14 cellular contexts compared by ENCODE assay signal in genomic region chrX:13082286-13083065, GRCh38. TPM values are rescaled to one million over a fixed set of nuclear protein-coding genes. Genes with fewer than 3 reads are reported as not detected.
DNase-seq lines count a peak whose midpoint lies in the region; ATAC-seq, FAIRE-seq and TF ChIP-seq lines count a peak whose summit lies in the region.
"Had no signal": no experiment of that assay in that cellular context is flagged by ENCODE, and none has a peak within 500 bp of the region (broad histone marks: within the 10 kb centered on the region; RNA-seq: fewer than 3 reads in every experiment).

No MANE protein-coding gene starts in this region.

- peak; percentile 9 for FAIRE-seq in keratinocyte (lab: Jason Lieb, UNC)

- H4K20me1 ChIP-seq in keratinocyte (ENCODE audit: control insufficient read depth, extremely low read depth, insufficient read depth, low read length), result no peaks in the 10 kb centered on the region

- peaks cover 48% of the 10 kb centered on the region for H3K4me1 Mint-ChIP-seq in T-helper 17 cell

- ATAC-seq in right cardiac atrium (no peak), T-helper 17 cell (peak; percentile 57), psoas muscle (no peak)

- H3K4me1 ChIP-seq in right cardiac atrium (ENCODE audit: control insufficient read depth, insufficient read depth, low read length), result peaks cover 3% of the 10 kb centered on the region
- no peaks in the 10 kb centered on the region for H3K4me1 ChIP-seq in right atrium auricular region
- peaks cover 4% of the 10 kb centered on the region for H3K4me1 ChIP-seq in keratinocyte (ENCODE audit: control insufficient read depth, extremely low read depth, insufficient read depth, low read length)
- peaks cover 0 to 31% (median 6%) of the 10 kb centered on the region in 4 donors for H3K4me1 ChIP-seq in tibial nerve
- H3K4me1 ChIP-seq in psoas muscle, result no peaks in the 10 kb centered on the region
- H3K4me1 ChIP-seq: uterus had no signal

- H3K4me3 ChIP-seq in right cardiac atrium (ENCODE audit: low read length) (no peak overlapping the region), right atrium auricular region (no peak overlapping the region), keratinocyte (ENCODE audit: control insufficient read depth in 2 of 3, extremely low read depth in 1 of 3, insufficient read depth in 2 of 3, low read depth in 1 of 3, low read length in 3 of 3) (no peak overlapping the region), tibial nerve (no peak overlapping the region), psoas muscle (no peak overlapping the region)
- H3K4me3 ChIP-seq: ascending aorta, uterus had no signal

- no peaks in the 10 kb centered on the region for H3K9me1 ChIP-seq in keratinocyte (ENCODE audit: control insufficient read depth, extremely low read depth, insufficient read depth, low read length)

- no peak overlapping the region for H2AFZ ChIP-seq in keratinocyte (ENCODE audit: control insufficient read depth, low read length)

- dilution Hi-C loops in keratinocyte (cut with MboI; ENCODE audit: extremely low pct_ligation_motif_present, low sequenced_read_pairs), result no loop called here

- DNase-seq in right cardiac atrium (no peak), right atrium auricular region (ENCODE audit: low spot score) (no peak), T-helper 17 cell (peak in 1 of 3 donors; percentile 8), keratinocyte (ENCODE audit: low read depth, low spot score) (no peak), tibial nerve (ENCODE audit: low spot score in 2 of 2) (no peak), DMS53 treated with DMSO at 0.1 percent for 48 hours (lab: John Stamatoyannopoulos, UW; ENCODE audit: unreplicated experiment) (no peak), hippocampal formation (lab: John Stamatoyannopoulos, UW) (no peak), psoas muscle (no peak)
- DNase-seq: NCI-H187 treated with DMSO at 0.1 percent for 48 hours, posterior cingulate gyrus, uterus had no signal

- H3K9me3 ChIP-seq in right cardiac atrium (ENCODE audit: control insufficient read depth, low read length) (no peaks in the 10 kb centered on the region), right atrium auricular region (no peaks in the 10 kb centered on the region), T-helper 17 cell (ENCODE audit: control insufficient read depth, low read length, poor library complexity, severe bottlenecking) (no peaks in the 10 kb centered on the region), keratinocyte (ENCODE audit: control insufficient read depth, low read depth, low read length) (no peaks in the 10 kb centered on the region), tibial nerve (no peaks in the 10 kb centered on the region), psoas muscle (no peaks in the 10 kb centered on the region)
- H3K9me3 ChIP-seq: ascending aorta, uterus had no signal

- H3K36me3 ChIP-seq in right atrium auricular region, result no peaks in the 10 kb centered on the region
- no peaks in the 10 kb centered on the region for H3K36me3 ChIP-seq in keratinocyte (ENCODE audit: control insufficient read depth in 2 of 2, extremely low read depth in 1 of 2, insufficient read depth in 2 of 2, low read length in 2 of 2)
- no peaks in the 10 kb centered on the region for H3K36me3 ChIP-seq in tibial nerve
- no peaks in the 10 kb centered on the region for H3K36me3 ChIP-seq in psoas muscle (ENCODE audit: insufficient read depth in 1 of 2, low read depth in 1 of 2)
- H3K36me3 ChIP-seq: ascending aorta, uterus had no signal

- H3K36me3 Mint-ChIP-seq in T-helper 17 cell (ENCODE audit: low read depth), result no peaks in the 10 kb centered on the region

- H3K4me3 Mint-ChIP-seq in T-helper 17 cell, result peak overlapping the region; percentile 58

- H3K4me2 ChIP-seq in keratinocyte (ENCODE audit: control insufficient read depth, extremely low read depth, insufficient read depth, low read depth, low read length), result no peak overlapping the region

- no peak for TF ChIP-seq POLR2A in tibial nerve (IDR thresholded peaks at IDR 0.05)

- TF ChIP-seq CTCF in right atrium auricular region (IDR thresholded peaks at IDR 0.05), result no peak
- no peak for TF ChIP-seq CTCF in keratinocyte (optimal IDR thresholded peaks at IDR 0.05 in 1 of 3, IDR thresholded peaks at IDR 0.05 in 1 of 3, conservative IDR thresholded peaks at IDR 0.05 in 1 of 3; ENCODE audit: extremely low read depth in 1 of 3, insufficient read depth in 2 of 3, low read length in 3 of 3)
- TF ChIP-seq CTCF in tibial nerve (IDR thresholded peaks at IDR 0.05), result no peak
- no peak for TF ChIP-seq CTCF in psoas muscle (IDR thresholded peaks at IDR 0.05)

- WGBS in right cardiac atrium, result 82% methylated on average over 11 of the region's 11 CpGs
- WGBS in tibial nerve, 2 donors, result 69 to 70% methylated on average over 11 of the region's 11 CpGs
- WGBS in psoas muscle, 3 donors, result 67 to 70% (median 68%) methylated on average over 11 of the region's 11 CpGs

- H3K9ac ChIP-seq in keratinocyte (ENCODE audit: control insufficient read depth, extremely low read depth, insufficient read depth, low read length), result no peak overlapping the region

- H3K27ac Mint-ChIP-seq in T-helper 17 cell, result peak overlapping the region; percentile 99

- H3K27me3 ChIP-seq in right cardiac atrium (ENCODE audit: control insufficient read depth, insufficient read depth) (no peaks in the 10 kb centered on the region), right atrium auricular region (no peaks in the 10 kb centered on the region), keratinocyte (ENCODE audit: control insufficient read depth, extremely low read depth, insufficient read depth, low read length) (no peaks in the 10 kb centered on the region), tibial nerve (no peaks in the 10 kb centered on the region), psoas muscle (ENCODE audit: insufficient read depth in 3 of 3, low read length in 2 of 3) (peaks cover 0 to 11% (median 0%) of the 10 kb centered on the region in 3 donors)
- H3K27me3 ChIP-seq: ascending aorta, uterus had no signal

- H3K27ac ChIP-seq in right cardiac atrium (ENCODE audit: low read length), result peak overlapping the region; percentile 27
- peak overlapping the region in 1 of 2 donors; percentile 2 for H3K27ac ChIP-seq in right atrium auricular region
- H3K27ac ChIP-seq in keratinocyte (ENCODE audit: control insufficient read depth, insufficient read depth, low read length), result no peak overlapping the region
- peak overlapping the region in 3 of 4 donors; percentile 3 to 34 (median 24) for H3K27ac ChIP-seq in tibial nerve
- H3K27ac ChIP-seq in psoas muscle, result no peak overlapping the region

- H3K79me2 ChIP-seq in keratinocyte (ENCODE audit: control insufficient read depth, insufficient read depth, low read length), result no peaks in the 10 kb centered on the region

- H3K27me3 Mint-ChIP-seq in T-helper 17 cell, result no peaks in the 10 kb centered on the region

- intact Hi-C loops in right cardiac atrium (cut with DNase I) (no loop called here), psoas muscle (cut with DNase I) (no loop called here)

- TF ChIP-seq EP300 in tibial nerve (IDR thresholded peaks at IDR 0.05), result no peak

RNA-seq across cellular contexts. Expression of gene FAM9C, which starts 38.1 kb away (rescaled TPM):
- not detected for total RNA-seq in right cardiac atrium
- 0.02 TPM for polyA plus RNA-seq in right cardiac atrium
- not detected for total RNA-seq in right atrium auricular region
- total RNA-seq in T-helper 17 cell, result not detected
- polyA plus RNA-seq in keratinocyte, result not detected in 3 replicates
- 0.44 TPM for polyA plus RNA-seq in keratinocyte (2011; ENCODE audit: low read depth)
- not detected in 2 replicates for polyA plus RNA-seq in keratinocyte (2011; cell fraction: cytosol; rRNA removed)
- not detected in 2 replicates for polyA plus RNA-seq in keratinocyte (2011; cell fraction: nucleus; rRNA removed)
- not detected in 2 replicates for polyA plus RNA-seq in keratinocyte (2012; ENCODE audit: low replicate concordance)
- polyA minus RNA-seq in keratinocyte, result not detected in 3 replicates
- not detected for polyA minus RNA-seq in keratinocyte (2011; cell fraction: cytosol; rRNA and poly(A)+ RNA removed)
- polyA minus RNA-seq in keratinocyte (2011; cell fraction: nucleus; rRNA and poly(A)+ RNA removed), result not detected in 2 replicates
- not detected for total RNA-seq in tibial nerve
- under 1 TPM in 1 of 4 donors, not detected in 3; 0.04 TPM for total RNA-seq in psoas muscle
- polyA plus RNA-seq in psoas muscle, result not detected
- total RNA-seq: ascending aorta, epithelial cell of proximal tubule, HT1080 had no signal

Comparison
In these comparisons a context has a peak if more than half of its experiments do, and no peak if none do; other contexts are left out.
1. H3K27ac ChIP-seq: peak in right cardiac atrium (single experiment) and tibial nerve (3 of 4); none in keratinocyte (single experiment) and psoas muscle (single experiment).